ENCODE assay signal across 25 cellular contexts in genomic region chr2:6254446-6254845, GRCh38.
DNase-seq lines count a peak whose midpoint lies in the region; ATAC-seq and TF ChIP-seq lines count a peak whose summit lies in the region.
"Had no signal": no experiment of that assay in that cellular context is flagged by ENCODE, and none has a peak within 500 bp of the region (broad histone marks: within the 10 kb centered on the region; RNA-seq: fewer than 3 reads in every experiment).

No MANE protein-coding gene starts in this region.

- 7% methylated on average over 2 of the region's 2 CpGs for WGBS in SK-N-SH (ENCODE audit: low lambda C conversion rate)
- 19 to 29% methylated on average over 2 of the region's 2 CpGs for WGBS in body of pancreas, 2 donors

- no peak overlapping the region for H2AFZ ChIP-seq in SK-N-SH (ENCODE audit: low read depth)

- no peaks in the 10 kb centered on the region for H3F3A ChIP-seq in SK-N-SH (replicated peaks; ENCODE audit: insufficient read depth)

- TF ChIP-seq POLR2A in body of pancreas (IDR thresholded peaks at IDR 0.05) = no peak

- CTCF ChIA-PET in SK-N-SH (lab: Yijun Ruan, JAX) = no interaction called here

- H4K20me1 ChIP-seq in SK-N-SH (ENCODE audit: insufficient read depth) = no peaks in the 10 kb centered on the region

- H3K27ac ChIP-seq in SK-N-SH (ENCODE audit: low read depth in 2 of 2, low read length in 1 of 2) (peak overlapping the region in 1 of 2 experiments; percentile 66; a peak in 2 of 4 replicates), body of pancreas (no peak overlapping the region)
- H3K27ac ChIP-seq: SJCRH30, uterus had no signal

- H3K9ac ChIP-seq in SK-N-SH = no peak overlapping the region

- H3K4me1 ChIP-seq in SK-N-SH (ENCODE audit: control insufficient read depth in 1 of 2, insufficient read depth in 2 of 2, low read depth in 1 of 2, low read length in 1 of 2) (peaks cover 0 to 7% of the 10 kb centered on the region in 2 experiments; a peak in 2 of 4 replicates), body of pancreas (no peaks in the 10 kb centered on the region)
- H3K4me1 ChIP-seq: SJCRH30, uterus had no signal

- intact Hi-C loops in body of pancreas (cut with DNase I) = no loop called here

- H3K4me3 ChIP-seq in SK-N-SH (ENCODE audit: low read depth in 2 of 2, low read length in 1 of 2) = no peak overlapping the region
- no peak overlapping the region for H3K4me3 ChIP-seq in body of pancreas
- H3K4me3 ChIP-seq: SJCRH30, uterus had no signal

- TF ChIP-seq RAD21 in SK-N-SH (IDR thresholded peaks at IDR 0.05; ENCODE audit: low read length) = no peak; the same call in 1 of the 2 replicates

- DNase-seq in DMS153 treated with DMSO at 0.1 percent for 48 hours (lab: John Stamatoyannopoulos, UW; ENCODE audit: unreplicated experiment) (peak; percentile 38), NCI-H1436 (lab: John Stamatoyannopoulos, UW) (peak; percentile 66), NCI-H345 (lab: John Stamatoyannopoulos, UW) (peak; percentile 78), SK-N-SH (peak; percentile 65), body of pancreas (no peak)
- DNase-seq: activated CD4-positive, alpha-beta T cell treated with anti-CD3 and anti-CD28 coated beads for 48 hours; activated CD8-positive, alpha-beta memory T cell treated with anti-CD3 and anti-CD28 coated beads, Interleukin-2, amount 10 ng/mL, durations not matched to agents 7 days and 5 days; activated naive CD4-positive, alpha-beta T cell treated with anti-CD3 and anti-CD28 coated beads, Interleukin-2, amount 50 U/mL, for 16 hours; anterior cingulate cortex; caudate nucleus; CD4-positive, alpha-beta T cell; DMS79; Karpas-422; left colon; naive thymus-derived CD4-positive, alpha-beta T cell; NCI-H526; occipital lobe; SJCRH30; stimulated activated CD4-positive, alpha-beta T cell treated with anti-CD3 and anti-CD28 coated beads, Interleukin-2, amount 100 ng/mL, for 48 hours; stimulated activated naive B cell treated with anti-CD40 and anti-IgM and Interleukin-4, amounts not matched to agents 10 μg/mL and 1 μg/mL and 100 μg/mL, for 72 hours; T-helper 17 cell; uterus had no signal

- H3K27me3 ChIP-seq in SK-N-SH (ENCODE audit: insufficient read depth) (no peaks in the 10 kb centered on the region), body of pancreas (no peaks in the 10 kb centered on the region)
- H3K27me3 ChIP-seq: SJCRH30, uterus had no signal

- H3K79me2 ChIP-seq in SK-N-SH (ENCODE audit: insufficient read depth) = no peaks in the 10 kb centered on the region

- no peak for ATAC-seq in GM18498 (IDR thresholded peaks at IDR 0.05; ENCODE audit: unreplicated experiment)
- no peak for ATAC-seq in HG02642 (IDR thresholded peaks at IDR 0.05; ENCODE audit: poor library complexity, unreplicated experiment)
- no peak for ATAC-seq in body of pancreas
- ATAC-seq in HG03439 (IDR thresholded peaks at IDR 0.05; ENCODE audit: unreplicated experiment) = no peak
- ATAC-seq: activated CD8-positive, alpha-beta memory T cell treated with anti-CD3 and anti-CD28 coated beads, Interleukin-2, amount 10 ng/mL, durations not matched to agents 7 days and 5 days; left colon; naive thymus-derived CD4-positive, alpha-beta T cell; stimulated activated naive B cell treated with anti-CD40 and anti-IgM and Interleukin-4, amounts not matched to agents 10 μg/mL and 1 μg/mL and 100 μg/mL, for 72 hours; T-helper 17 cell had no signal

- no peaks in the 10 kb centered on the region for H3K36me3 ChIP-seq in SK-N-SH (replicated peaks in 1 of 2; ENCODE audit: control insufficient read depth in 1 of 2, insufficient read depth in 2 of 2, low read length in 1 of 2)
- no peaks in the 10 kb centered on the region for H3K36me3 ChIP-seq in body of pancreas (replicated peaks in 1 of 2; ENCODE audit: insufficient read depth in 1 of 2, low read depth in 2 of 2)
- H3K36me3 ChIP-seq: SJCRH30, uterus had no signal

- TF ChIP-seq EP300 in SK-N-SH (IDR thresholded peaks at IDR 0.05; ENCODE audit: borderline replicate concordance in 1 of 2, low read depth in 1 of 2, low read length in 1 of 2) = peak in 1 of 2 experiments; percentile 86; a peak in 1 of 4 replicates

- H3K4me2 ChIP-seq in SK-N-SH = no peak overlapping the region

- TF ChIP-seq CTCF in SK-N-SH (IDR thresholded peaks at IDR 0.05) = no peak
- TF ChIP-seq CTCF in body of pancreas (IDR thresholded peaks at IDR 0.05) = no peak

- POLR2A ChIA-PET in SK-N-SH (lab: Yijun Ruan, JAX) = no interaction called here

- no peaks in the 10 kb centered on the region for H3K9me2 ChIP-seq in SK-N-SH

- no peaks in the 10 kb centered on the region for H3K9me3 ChIP-seq in SK-N-SH
- no peaks in the 10 kb centered on the region for H3K9me3 ChIP-seq in body of pancreas
- H3K9me3 ChIP-seq: SJCRH30, uterus had no signal

TF ChIP-seq in SK-N-SH, 30 proteins besides CTCF, POLR2A, EP300 and RAD21:
- peak; percentile 63; the same call in 1 of the 2 replicates for TF ChIP-seq RCOR1 (IDR thresholded peaks at IDR 0.05; ENCODE audit: low read length)
- TF ChIP-seq MEF2A (IDR thresholded peaks at IDR 0.05; ENCODE audit: borderline replicate concordance, low read depth) = no peak
- 0 out of 2 replicates have a peak, but pooled peaks have one; percentile 27 for TF ChIP-seq RFX5 (IDR thresholded peaks at IDR 0.05; ENCODE audit: low read length)
- TF ChIP-seq MXI1 (IDR thresholded peaks at IDR 0.05; ENCODE audit: low read depth, low read length) = peak; percentile 31; the same call in 1 of the 2 replicates

Comparison
In these comparisons a context has a peak if more than half of its experiments do, and no peak if none do; other contexts are left out.
1. DNase-seq: peak in DMS153 treated with DMSO at 0.1 percent for 48 hours (single experiment), NCI-H1436 (single experiment), NCI-H345 (single experiment) and SK-N-SH (single experiment); none in body of pancreas (0 of 4).